1 cellular context compared by ENCODE assay signal in genomic region chr4:8439914-8440490, GRCh38.
TF ChIP-seq lines count a peak whose summit lies in the region.

No MANE protein-coding gene starts in this region.

TF ChIP-seq in IMR-90, 13 proteins besides CTCF, POLR2A, EP300 and RAD21:
- TF ChIP-seq BHLHE40 (IDR thresholded peaks at IDR 0.05; ENCODE audit: low read depth, low read length): peak; percentile 78
- no peak for TF ChIP-seq MAFK (IDR thresholded peaks at IDR 0.05; ENCODE audit: low read depth, low read length)
- no peak for TF ChIP-seq SMC3 (IDR thresholded peaks at IDR 0.05; ENCODE audit: low read depth, low read length)
- TF ChIP-seq NFE2L2 (IDR thresholded peaks at IDR 0.05; ENCODE audit: low read depth, low read length): no peak
- no peak for TF ChIP-seq FOS (IDR thresholded peaks at IDR 0.05; ENCODE audit: low read depth, low read length)
- no peak for TF ChIP-seq MAZ (IDR thresholded peaks at IDR 0.05; ENCODE audit: borderline replicate concordance, low read depth, low read length)
- TF ChIP-seq RFX5 (IDR thresholded peaks at IDR 0.05; ENCODE audit: low read depth, low read length): no peak
- TF ChIP-seq RCOR1 (IDR thresholded peaks at IDR 0.05; ENCODE audit: insufficient replicate concordance, low read length): no peak
- no peak for TF ChIP-seq CHD1 (IDR thresholded peaks at IDR 0.05; ENCODE audit: low read depth, low read length)
- 0 out of 2 replicates have a peak, but pooled peaks have one; percentile 7 for TF ChIP-seq USF2 (IDR thresholded peaks at IDR 0.05; ENCODE audit: low read depth, low read length)
- no peak for TF ChIP-seq ELK1 (IDR thresholded peaks at IDR 0.05; ENCODE audit: borderline replicate concordance, low read depth, low read length)
- peak; percentile 26; the same call in 1 of the 2 replicates for TF ChIP-seq CEBPB (IDR thresholded peaks at IDR 0.05; ENCODE audit: low read depth, low read length)
- no peak for TF ChIP-seq MXI1 (IDR thresholded peaks at IDR 0.05; ENCODE audit: borderline replicate concordance, low read depth, low read length)
